17 cellular contexts compared by ENCODE assay signal in the genomic region with DNA sequence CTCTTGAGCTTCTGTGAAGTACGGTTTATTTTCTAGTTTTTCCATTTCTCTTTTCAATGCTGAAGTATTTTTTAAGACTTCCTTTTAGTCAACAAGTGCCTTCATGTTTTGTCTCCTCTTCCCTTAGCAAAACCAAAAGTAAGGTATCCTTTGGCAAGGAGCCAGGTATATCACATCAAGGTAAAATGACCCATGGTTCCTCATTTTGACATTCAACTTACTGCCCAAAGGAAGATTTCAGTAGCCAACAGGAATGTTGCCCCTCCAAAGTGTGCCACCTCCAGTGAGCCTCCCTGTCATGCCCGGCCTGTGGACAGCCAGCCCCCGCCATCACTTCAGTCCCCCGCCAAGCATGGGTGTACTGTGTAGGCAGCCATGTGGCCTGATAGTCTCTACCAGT.
"Had no signal": no experiment of that assay in that cellular context is flagged by ENCODE, and none has a peak within 500 bp of the region (broad histone marks: within the 10 kb centered on the region; RNA-seq: fewer than 3 reads in every experiment).

No MANE protein-coding gene starts in this region.

- H3K36me3 Mint-ChIP-seq: naive thymus-derived CD4-positive, alpha-beta T cell had no signal

- ATAC-seq: heart left ventricle; naive thymus-derived CD4-positive, alpha-beta T cell; psoas muscle; sciatic nerve had no signal

- H3K4me3 Mint-ChIP-seq: naive thymus-derived CD4-positive, alpha-beta T cell; nephron progenitor cell had no signal

- H3K27me3 ChIP-seq: dorsolateral prefrontal cortex, spleen, stomach had no signal

- DNase-seq: cortex of kidney; dorsolateral prefrontal cortex; effector CD8-positive, alpha-beta T cell; foreskin melanocyte; heart left ventricle; hypothalamus; kidney glomerular epithelial cell; naive thymus-derived CD4-positive, alpha-beta T cell; psoas muscle; retina; spleen; stimulated activated CD4-positive, alpha-beta T cell treated with anti-CD3 and anti-CD28 coated beads, Interleukin-1b, Interleukin-23, amount 100 ng/mL, for 48 hours; stimulated activated naive CD4-positive, alpha-beta T cell had no signal

- H3K4me1 ChIP-seq: heart left ventricle, psoas muscle, spleen had no signal

- H3K4me3 ChIP-seq: dorsolateral prefrontal cortex, heart left ventricle, psoas muscle, spleen, stomach had no signal

- H3K27ac Mint-ChIP-seq: naive thymus-derived CD4-positive, alpha-beta T cell; nephron progenitor cell had no signal

- H3K27ac ChIP-seq: dorsolateral prefrontal cortex, heart left ventricle, psoas muscle, spleen, stomach had no signal

- FAIRE-seq: islet of Langerhans had no signal

- H3K36me3 ChIP-seq: heart left ventricle, spleen, stomach had no signal
